ENCODE assay signal across 30 cellular contexts in the genomic region with DNA sequence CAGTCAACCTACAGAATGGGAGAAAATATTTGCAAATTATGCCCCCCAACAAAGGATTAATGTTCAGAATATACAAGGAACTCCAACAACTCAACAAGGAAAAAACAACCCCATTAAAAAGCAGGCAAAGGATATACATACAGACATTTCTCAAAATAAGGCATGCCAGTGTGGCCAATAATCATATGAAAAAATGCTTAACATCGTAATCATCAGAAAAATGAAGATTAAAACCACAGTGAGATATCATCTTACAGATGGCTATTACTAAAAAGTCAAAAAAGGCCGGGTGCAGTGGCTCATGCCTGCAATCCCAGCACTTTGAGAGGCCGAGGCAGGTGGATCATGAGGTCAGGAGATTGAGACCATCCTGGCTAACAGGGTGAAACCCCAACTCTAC.
"Had no signal": no experiment of that assay in that cellular context is flagged by ENCODE, and none has a peak within 500 bp of the region (broad histone marks: within the 10 kb centered on the region; RNA-seq: fewer than 3 reads in every experiment).

No MANE protein-coding gene starts in this region.

- H3K4me1 ChIP-seq: Peyer's patch, SJSA1 had no signal

- H3K9ac ChIP-seq: SK-N-SH had no signal

- ATAC-seq: activated CD8-positive, alpha-beta T cell treated with anti-CD3 and anti-CD28 coated beads for 36 hours; activated T-cell treated with anti-CD3 and anti-CD28 coated beads, Interleukin-2, amount 50 U/mL, for 72 hours; activated T-helper 17 cell treated with anti-CD3 and anti-CD28 coated beads, Interleukin-2, amount 50 U/mL, for 72 hours; body of pancreas; PC-3 had no signal

- H3K4me2 ChIP-seq: SK-N-SH had no signal

- H3K9me3 ChIP-seq: body of pancreas, Peyer's patch, SK-N-SH had no signal

- DNase-seq: activated B cell treated with CpG ODN at 0.5 μM for 24 hours; activated CD4-positive, alpha-beta T cell treated with anti-CD3 and anti-CD28 coated beads for 4 hours; activated CD4-positive, CD25-positive, alpha-beta regulatory T cell treated with anti-CD3 and anti-CD28 coated beads, Interleukin-2, amount 50 U/mL, for 72 hours; activated CD8-positive, alpha-beta T cell treated with anti-CD3 and anti-CD28 coated beads for 36 hours; activated effector memory CD4-positive, alpha-beta T cell treated with anti-CD3 and anti-CD28 coated beads, Interleukin-2, amount 50 U/mL, for 16 hours; activated naive CD4-positive, alpha-beta T cell; activated naive CD4-positive, alpha-beta T cell treated with anti-CD3 and anti-CD28 coated beads, Interleukin-2, amount 50 U/mL, for 16 hours; activated naive CD8-positive, alpha-beta T cell treated with anti-CD3 and anti-CD28 coated beads for 36 hours; activated T-cell treated with anti-CD3 and anti-CD28 coated beads, Interleukin-2, amount 50 U/mL, for 1 hour; activated T-cell treated with anti-CD3 and anti-CD28 coated beads, Interleukin-2, amount 50 U/mL, for 72 hours; body of pancreas; caudate nucleus; Karpas-422; KBM-7; MG63; NCI-H1048; NCI-H1436 treated with DMSO at 0.1 percent for 48 hours; NCI-H1694 treated with DMSO at 0.1 percent for 48 hours; NCI-H2029; NCI-H345; NCI-H524 treated with DMSO at 0.1 percent for 48 hours; NK-92 treated with Interleukin-12 subunit alpha and Interleukin-12 subunit beta, amount 100 ng/mL, for 24 hours; PC-3; Peyer's patch; RPMI8226; SHP77 treated with DMSO at 0.1 percent for 48 hours; SK-N-SH had no signal

- H3K4me3 ChIP-seq: body of pancreas, MG63, Peyer's patch, SJSA1 had no signal

- H3K36me3 ChIP-seq: MG63, Peyer's patch, SJSA1 had no signal

- H3K27ac ChIP-seq: body of pancreas, Peyer's patch, SJSA1, VCaP had no signal

- H3K27me3 ChIP-seq: body of pancreas, MG63, Peyer's patch had no signal
